1 cellular context compared by ENCODE assay signal in the genomic region with DNA sequence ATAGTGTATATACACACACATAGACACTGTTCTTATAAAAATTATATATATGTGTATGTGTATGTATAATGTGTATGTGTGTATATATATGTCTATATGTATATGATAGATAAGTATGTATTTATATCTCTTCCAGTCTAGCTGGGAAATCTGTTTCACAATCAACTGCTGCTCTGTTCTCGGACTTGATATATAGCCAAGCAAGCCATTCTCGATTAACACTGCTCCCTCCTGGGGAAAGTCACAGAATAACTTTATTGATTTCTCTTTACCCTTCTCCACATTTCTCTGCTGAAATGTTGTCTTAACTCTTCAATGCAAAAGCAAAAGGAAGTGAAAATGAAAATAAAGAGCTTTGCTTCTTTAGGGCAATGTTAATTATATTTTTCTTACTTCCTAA.
TF ChIP-seq lines count a peak whose summit lies in the region.

No MANE protein-coding gene starts in this region.

TF ChIP-seq in GM23338, 12 proteins besides CTCF, POLR2A, EP300 and RAD21 (continued from another document):
- TF ChIP-seq, protein P1, sequence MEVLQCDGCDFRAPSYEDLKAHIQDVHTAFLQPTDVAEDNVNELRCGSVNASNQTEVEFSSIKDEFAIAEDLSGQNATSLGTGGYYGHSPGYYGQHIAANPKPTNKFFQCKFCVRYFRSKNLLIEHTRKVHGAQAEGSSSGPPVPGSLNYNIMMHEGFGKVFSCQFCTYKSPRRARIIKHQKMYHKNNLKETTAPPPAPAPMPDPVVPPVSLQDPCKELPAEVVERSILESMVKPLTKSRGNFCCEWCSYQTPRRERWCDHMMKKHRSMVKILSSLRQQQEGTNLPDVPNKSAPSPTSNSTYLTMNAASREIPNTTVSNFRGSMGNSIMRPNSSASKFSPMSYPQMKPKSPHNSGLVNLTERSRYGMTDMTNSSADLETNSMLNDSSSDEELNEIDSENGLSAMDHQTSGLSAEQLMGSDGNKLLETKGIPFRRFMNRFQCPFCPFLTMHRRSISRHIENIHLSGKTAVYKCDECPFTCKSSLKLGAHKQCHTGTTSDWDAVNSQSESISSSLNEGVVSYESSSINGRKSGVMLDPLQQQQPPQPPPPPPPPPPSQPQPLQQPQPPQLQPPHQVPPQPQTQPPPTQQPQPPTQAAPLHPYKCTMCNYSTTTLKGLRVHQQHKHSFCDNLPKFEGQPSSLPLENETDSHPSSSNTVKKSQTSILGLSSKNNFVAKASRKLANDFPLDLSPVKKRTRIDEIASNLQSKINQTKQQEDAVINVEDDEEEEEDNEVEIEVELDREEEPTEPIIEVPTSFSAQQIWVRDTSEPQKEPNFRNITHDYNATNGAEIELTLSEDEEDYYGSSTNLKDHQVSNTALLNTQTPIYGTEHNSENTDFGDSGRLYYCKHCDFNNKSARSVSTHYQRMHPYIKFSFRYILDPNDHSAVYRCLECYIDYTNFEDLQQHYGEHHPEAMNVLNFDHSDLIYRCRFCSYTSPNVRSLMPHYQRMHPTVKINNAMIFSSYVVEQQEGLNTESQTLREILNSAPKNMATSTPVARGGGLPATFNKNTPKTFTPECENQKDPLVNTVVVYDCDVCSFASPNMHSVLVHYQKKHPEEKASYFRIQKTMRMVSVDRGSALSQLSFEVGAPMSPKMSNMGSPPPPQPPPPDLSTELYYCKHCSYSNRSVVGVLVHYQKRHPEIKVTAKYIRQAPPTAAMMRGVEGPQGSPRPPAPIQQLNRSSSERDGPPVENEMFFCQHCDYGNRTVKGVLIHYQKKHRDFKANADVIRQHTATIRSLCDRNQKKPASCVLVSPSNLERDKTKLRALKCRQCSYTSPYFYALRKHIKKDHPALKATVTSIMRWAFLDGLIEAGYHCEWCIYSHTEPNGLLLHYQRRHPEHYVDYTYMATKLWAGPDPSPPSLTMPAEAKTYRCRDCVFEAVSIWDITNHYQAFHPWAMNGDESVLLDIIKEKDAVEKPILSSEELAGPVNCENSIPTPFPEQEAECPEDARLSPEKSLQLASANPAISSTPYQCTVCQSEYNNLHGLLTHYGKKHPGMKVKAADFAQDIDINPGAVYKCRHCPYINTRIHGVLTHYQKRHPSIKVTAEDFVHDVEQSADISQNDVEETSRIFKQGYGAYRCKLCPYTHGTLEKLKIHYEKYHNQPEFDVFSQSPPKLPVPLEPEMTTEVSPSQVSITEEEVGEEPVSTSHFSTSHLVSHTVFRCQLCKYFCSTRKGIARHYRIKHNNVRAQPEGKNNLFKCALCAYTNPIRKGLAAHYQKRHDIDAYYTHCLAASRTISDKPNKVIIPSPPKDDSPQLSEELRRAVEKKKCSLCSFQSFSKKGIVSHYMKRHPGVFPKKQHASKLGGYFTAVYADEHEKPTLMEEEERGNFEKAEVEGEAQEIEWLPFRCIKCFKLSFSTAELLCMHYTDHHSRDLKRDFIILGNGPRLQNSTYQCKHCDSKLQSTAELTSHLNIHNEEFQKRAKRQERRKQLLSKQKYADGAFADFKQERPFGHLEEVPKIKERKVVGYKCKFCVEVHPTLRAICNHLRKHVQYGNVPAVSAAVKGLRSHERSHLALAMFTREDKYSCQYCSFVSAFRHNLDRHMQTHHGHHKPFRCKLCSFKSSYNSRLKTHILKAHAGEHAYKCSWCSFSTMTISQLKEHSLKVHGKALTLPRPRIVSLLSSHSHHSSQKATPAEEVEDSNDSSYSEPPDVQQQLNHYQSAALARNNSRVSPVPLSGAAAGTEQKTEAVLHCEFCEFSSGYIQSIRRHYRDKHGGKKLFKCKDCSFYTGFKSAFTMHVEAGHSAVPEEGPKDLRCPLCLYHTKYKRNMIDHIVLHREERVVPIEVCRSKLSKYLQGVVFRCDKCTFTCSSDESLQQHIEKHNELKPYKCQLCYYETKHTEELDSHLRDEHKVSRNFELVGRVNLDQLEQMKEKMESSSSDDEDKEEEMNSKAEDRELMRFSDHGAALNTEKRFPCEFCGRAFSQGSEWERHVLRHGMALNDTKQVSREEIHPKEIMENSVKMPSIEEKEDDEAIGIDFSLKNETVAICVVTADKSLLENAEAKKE (CRISPR knock-in tag; IDR thresholded peaks at IDR 0.05), result no peak
- TF ChIP-seq EZH2phosphoT487 (IDR thresholded peaks at IDR 0.05; ENCODE audit: unreplicated experiment), result no peak
- no peak for TF ChIP-seq POLR2AphosphoS5 (IDR thresholded peaks at IDR 0.05; ENCODE audit: low read depth)
- no peak for TF ChIP-seq CREB1 (CRISPR knock-in tag; IDR thresholded peaks at IDR 0.05; ENCODE audit: low read depth)
- no peak for TF ChIP-seq ZNF114 (CRISPR knock-in tag; IDR thresholded peaks at IDR 0.05)
- TF ChIP-seq ZNF331 (CRISPR knock-in tag; IDR thresholded peaks at IDR 0.05; ENCODE audit: low read depth), result no peak
